In the genomic region with DNA sequence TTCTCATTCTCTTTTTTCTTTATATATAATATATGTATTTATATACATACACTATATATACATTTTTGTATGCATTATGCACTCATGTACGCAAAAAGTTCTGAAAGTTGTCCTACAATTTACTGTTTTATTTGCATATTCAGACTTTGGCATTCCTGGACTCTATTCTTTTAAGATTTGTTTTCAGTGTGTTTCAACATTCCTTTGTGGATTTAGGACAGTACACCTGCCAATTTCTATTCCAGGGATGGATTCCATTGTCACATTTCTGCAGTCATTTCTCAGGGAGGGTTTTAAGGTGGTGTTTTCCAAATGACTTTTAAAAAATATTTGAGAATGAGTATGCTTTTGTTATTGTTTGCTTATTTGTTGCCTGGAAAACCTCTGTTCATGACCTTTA, we compare ENCODE assay signal across 20 cellular contexts. TPM values are rescaled to one million over a fixed set of nuclear protein-coding genes. Genes with fewer than 3 reads are reported as not detected.
A peak's percentile ranks its signal among the peaks of the same experiment; 100 is the strongest.
DNase-seq lines count a peak whose midpoint lies in the region; ATAC-seq and TF ChIP-seq lines count a peak whose summit lies in the region.
"Had no signal": no experiment of that assay in that cellular context is flagged by ENCODE, and none has a peak within 500 bp of the region (broad histone marks: within the 10 kb centered on the region; RNA-seq: fewer than 3 reads in every experiment).

No MANE protein-coding gene starts in this region.

- intact Hi-C loops in activated naive CD4-positive, alpha-beta T cell treated with anti-CD3 and anti-CD28 coated beads for 36 hours (cut with micrococcal nuclease) = loop anchor here (5.0 kb wide), 1 partner anchor 732 kb away; no protein-coding TSS in a partner anchor
- intact Hi-C loops in lower lobe of right lung (cut with DNase I) = no loop called here

- H3K4me3 Mint-ChIP-seq in T-helper 1 cell treated with Interleukin-12 subunit alpha and Interleukin-12 subunit beta and Interleukin-4 antibody, amounts not matched to agents 30 μg/mL and 1 μg/mL, for 36 hours = peak overlapping the region; percentile 21
- peak overlapping the region; percentile 75 for H3K4me3 Mint-ChIP-seq in activated naive CD4-positive, alpha-beta T cell treated with anti-CD3 and anti-CD28 coated beads for 36 hours
- no peak overlapping the region for H3K4me3 Mint-ChIP-seq in activated naive CD4-positive, alpha-beta T cell treated with anti-CD3 and anti-CD28 coated beads, Interleukin-2, amount 10 ng/mL, durations not matched to agents 7 days and 5 days
- no peak overlapping the region for H3K4me3 Mint-ChIP-seq in CD4-positive, CD25-positive, alpha-beta regulatory T cell
- H3K4me3 Mint-ChIP-seq: CD8-positive, alpha-beta T cell; HFFc6 had no signal

- no peak for TF ChIP-seq CTCF in lower lobe of right lung (IDR thresholded peaks at IDR 0.05)

- CTCF ChIA-PET in activated naive CD4-positive, alpha-beta T cell treated with anti-CD3 and anti-CD28 coated beads for 36 hours (lab: Charles Lee) = interaction anchor here (1.2 to 2.9 kb wide), 5 partner anchors 9 to 76 kb away, joined by 4 to 21 read pairs (median 6); a partner anchor contains a TSS
- CTCF ChIA-PET in activated naive CD4-positive, alpha-beta T cell treated with anti-CD3 and anti-CD28 coated beads, Interleukin-2, amount 10 ng/mL, durations not matched to agents 7 days and 5 days (lab: Charles Lee) = interaction anchor here (1.0 to 2.1 kb wide), 4 partner anchors 12 to 76 kb away, joined by 3 to 7 read pairs (median 6); a partner anchor contains a TSS

- H3K27me3 ChIP-seq in CD4-positive, CD25-positive, alpha-beta regulatory T cell (ENCODE audit: control insufficient read depth, insufficient read depth, low read length) = no peaks in the 10 kb centered on the region
- no peaks in the 10 kb centered on the region for H3K27me3 ChIP-seq in lower lobe of right lung (ENCODE audit: low read depth)

- H3K9me3 ChIP-seq in CD4-positive, CD25-positive, alpha-beta regulatory T cell (ENCODE audit: control insufficient read depth in 2 of 2, low read length in 2 of 2) = no peaks in the 10 kb centered on the region
- H3K9me3 ChIP-seq in lower lobe of right lung = no peaks in the 10 kb centered on the region
- H3K9me3 ChIP-seq: A549 had no signal

- no peak for ATAC-seq in CD4-positive, CD25-positive, alpha-beta regulatory T cell (ENCODE audit: low read depth in 2 of 2)
- ATAC-seq in left lobe of liver = peak; percentile 56
- ATAC-seq in lower lobe of right lung = no peak
- ATAC-seq: A549; CD8-positive, alpha-beta T cell; HCT116 had no signal

- H3K4me3 ChIP-seq in CD4-positive, CD25-positive, alpha-beta regulatory T cell (ENCODE audit: low read depth, low read length) = no peak overlapping the region
- no peak overlapping the region for H3K4me3 ChIP-seq in lower lobe of right lung
- H3K4me3 ChIP-seq: A549 had no signal

- no peaks in the 10 kb centered on the region for H3K27me3 Mint-ChIP-seq in T-helper 1 cell treated with Interleukin-12 subunit alpha and Interleukin-12 subunit beta and Interleukin-4 antibody, amounts not matched to agents 30 μg/mL and 1 μg/mL, for 36 hours (ENCODE audit: low read depth)
- no peaks in the 10 kb centered on the region for H3K27me3 Mint-ChIP-seq in activated naive CD4-positive, alpha-beta T cell treated with anti-CD3 and anti-CD28 coated beads for 36 hours (ENCODE audit: low read depth)
- no peaks in the 10 kb centered on the region for H3K27me3 Mint-ChIP-seq in activated naive CD4-positive, alpha-beta T cell treated with anti-CD3 and anti-CD28 coated beads, Interleukin-2, amount 10 ng/mL, durations not matched to agents 7 days and 5 days
- no peaks in the 10 kb centered on the region for H3K27me3 Mint-ChIP-seq in CD4-positive, CD25-positive, alpha-beta regulatory T cell

- peaks cover 53% of the 10 kb centered on the region for H3K4me1 Mint-ChIP-seq in T-helper 1 cell treated with Interleukin-12 subunit alpha and Interleukin-12 subunit beta and Interleukin-4 antibody, amounts not matched to agents 30 μg/mL and 1 μg/mL, for 36 hours (ENCODE audit: low read depth)
- H3K4me1 Mint-ChIP-seq in activated naive CD4-positive, alpha-beta T cell treated with anti-CD3 and anti-CD28 coated beads for 36 hours (ENCODE audit: low read depth) = peaks cover 69% of the 10 kb centered on the region
- H3K4me1 Mint-ChIP-seq in activated naive CD4-positive, alpha-beta T cell treated with anti-CD3 and anti-CD28 coated beads, Interleukin-2, amount 10 ng/mL, durations not matched to agents 7 days and 5 days = peaks cover 83% of the 10 kb centered on the region
- peaks cover 10 to 59% (median 29%) of the 10 kb centered on the region in 4 donors for H3K4me1 Mint-ChIP-seq in CD4-positive, CD25-positive, alpha-beta regulatory T cell

- H3K36me3 ChIP-seq in CD4-positive, CD25-positive, alpha-beta regulatory T cell (ENCODE audit: control insufficient read depth, insufficient read depth, low read length) = no peaks in the 10 kb centered on the region
- no peaks in the 10 kb centered on the region for H3K36me3 ChIP-seq in lower lobe of right lung

- H3K27ac Mint-ChIP-seq in T-helper 1 cell treated with Interleukin-12 subunit alpha and Interleukin-12 subunit beta and Interleukin-4 antibody, amounts not matched to agents 30 μg/mL and 1 μg/mL, for 36 hours = peak overlapping the region; percentile 78
- peak overlapping the region; percentile 95 for H3K27ac Mint-ChIP-seq in activated naive CD4-positive, alpha-beta T cell treated with anti-CD3 and anti-CD28 coated beads for 36 hours
- no peak overlapping the region for H3K27ac Mint-ChIP-seq in activated naive CD4-positive, alpha-beta T cell treated with anti-CD3 and anti-CD28 coated beads, Interleukin-2, amount 10 ng/mL, durations not matched to agents 7 days and 5 days
- H3K27ac Mint-ChIP-seq in CD4-positive, CD25-positive, alpha-beta regulatory T cell = peak overlapping the region in 2 of 3 donors; percentile 20 to 24
- H3K27ac Mint-ChIP-seq: CD8-positive, alpha-beta T cell; HFFc6 had no signal

- no peak overlapping the region for H3K27ac ChIP-seq in CD4-positive, CD25-positive, alpha-beta regulatory T cell (ENCODE audit: insufficient read depth, low read length, poor library complexity, severe bottlenecking)
- H3K27ac ChIP-seq in lower lobe of right lung = no peak overlapping the region
- H3K27ac ChIP-seq: 22Rv1, A549, C4-2B had no signal

- H3K4me1 ChIP-seq in CD4-positive, CD25-positive, alpha-beta regulatory T cell (ENCODE audit: control insufficient read depth, insufficient read depth, low read length, poor library complexity, severe bottlenecking) = peaks cover 27% of the 10 kb centered on the region
- H3K4me1 ChIP-seq in lower lobe of right lung = no peaks in the 10 kb centered on the region

- H3K36me3 Mint-ChIP-seq in T-helper 1 cell treated with Interleukin-12 subunit alpha and Interleukin-12 subunit beta and Interleukin-4 antibody, amounts not matched to agents 30 μg/mL and 1 μg/mL, for 36 hours (ENCODE audit: low read depth) = peaks cover 9% of the 10 kb centered on the region
- peaks cover 44% of the 10 kb centered on the region for H3K36me3 Mint-ChIP-seq in activated naive CD4-positive, alpha-beta T cell treated with anti-CD3 and anti-CD28 coated beads for 36 hours (ENCODE audit: low read depth)
- H3K36me3 Mint-ChIP-seq in activated naive CD4-positive, alpha-beta T cell treated with anti-CD3 and anti-CD28 coated beads, Interleukin-2, amount 10 ng/mL, durations not matched to agents 7 days and 5 days = peaks cover 10% of the 10 kb centered on the region
- no peaks in the 10 kb centered on the region for H3K36me3 Mint-ChIP-seq in CD4-positive, CD25-positive, alpha-beta regulatory T cell
- H3K36me3 Mint-ChIP-seq: CD8-positive, alpha-beta T cell had no signal

- no peaks in the 10 kb centered on the region for H3K9me3 Mint-ChIP-seq in T-helper 1 cell treated with Interleukin-12 subunit alpha and Interleukin-12 subunit beta and Interleukin-4 antibody, amounts not matched to agents 30 μg/mL and 1 μg/mL, for 36 hours
- H3K9me3 Mint-ChIP-seq in activated naive CD4-positive, alpha-beta T cell treated with anti-CD3 and anti-CD28 coated beads for 36 hours = no peaks in the 10 kb centered on the region
- H3K9me3 Mint-ChIP-seq in activated naive CD4-positive, alpha-beta T cell treated with anti-CD3 and anti-CD28 coated beads, Interleukin-2, amount 10 ng/mL, durations not matched to agents 7 days and 5 days = no peaks in the 10 kb centered on the region
- H3K9me3 Mint-ChIP-seq in CD4-positive, CD25-positive, alpha-beta regulatory T cell = no peaks in the 10 kb centered on the region
- H3K9me3 Mint-ChIP-seq: CD8-positive, alpha-beta T cell; HFFc6 had no signal

- DNase-seq in T-helper 1 cell (no peak), left lobe of liver (ENCODE audit: low spot score) (no peak), lower lobe of right lung (no peak), dermis blood vessel endothelial cell (no peak)
- DNase-seq in activated naive CD4-positive, alpha-beta T cell treated with anti-CD3 and anti-CD28 coated beads for 36 hours = no peak
- DNase-seq in activated naive CD4-positive, alpha-beta T cell treated with anti-CD3 and anti-CD28 coated beads, Interleukin-2, amount 10 ng/mL, durations not matched to agents 7 days and 5 days = no peak
- DNase-seq in CD4-positive, CD25-positive, alpha-beta regulatory T cell = no peak
- DNase-seq: AML-193; Calu3; CD8-positive, alpha-beta T cell; DMS79 treated with DMSO at 0.1 percent for 48 hours; GF-D8; GOT3; H7; HFFc6 had no signal

RNA-seq across cellular contexts. Expression of a gene that starts 2.8 kb away (rescaled TPM):
- 10 to 100 TPM; 83.8 to 86.8 TPM for total RNA-seq in activated naive CD4-positive, alpha-beta T cell treated with anti-CD3 and anti-CD28 coated beads for 36 hours
- 3.4 TPM for total RNA-seq in CD4-positive, CD25-positive, alpha-beta regulatory T cell
- under 1 TPM; 0.21 to 0.95 (median 0.50) TPM for polyA plus RNA-seq in CD4-positive, CD25-positive, alpha-beta regulatory T cell
- total RNA-seq in left lobe of liver = 121 TPM
- 5.6 TPM for total RNA-seq in lower lobe of right lung
- 0.05 TPM in 1 of 2 replicates, not detected in the other for total RNA-seq in dermis blood vessel endothelial cell
- total RNA-seq: CD8-positive, alpha-beta T cell had no signal

Comparison
In these comparisons a context has a peak if more than half of its experiments do, and no peak if none do; other contexts are left out.
1. H3K4me3 Mint-ChIP-seq: peak in T-helper 1 cell treated with Interleukin-12 subunit alpha and Interleukin-12 subunit beta and Interleukin-4 antibody, amounts not matched to agents 30 μg/mL and 1 μg/mL, for 36 hours (single experiment) and activated naive CD4-positive, alpha-beta T cell treated with anti-CD3 and anti-CD28 coated beads for 36 hours (single experiment); none in activated naive CD4-positive, alpha-beta T cell treated with anti-CD3 and anti-CD28 coated beads, Interleukin-2, amount 10 ng/mL, durations not matched to agents 7 days and 5 days (single experiment) and CD4-positive, CD25-positive, alpha-beta regulatory T cell (0 of 4).
2. RNA of a gene that starts 2.8 kb away (total RNA-seq): 121 TPM in left lobe of liver (single experiment) and 83.8 to 86.8 TPM in activated naive CD4-positive, alpha-beta T cell treated with anti-CD3 and anti-CD28 coated beads for 36 hours; 5.6 TPM in lower lobe of right lung (single experiment), 3.4 TPM in CD4-positive, CD25-positive, alpha-beta regulatory T cell (single experiment) and 0.05 TPM in dermis blood vessel endothelial cell; every median in the first group is over 10 times any median in the second.